In the genomic region with DNA sequence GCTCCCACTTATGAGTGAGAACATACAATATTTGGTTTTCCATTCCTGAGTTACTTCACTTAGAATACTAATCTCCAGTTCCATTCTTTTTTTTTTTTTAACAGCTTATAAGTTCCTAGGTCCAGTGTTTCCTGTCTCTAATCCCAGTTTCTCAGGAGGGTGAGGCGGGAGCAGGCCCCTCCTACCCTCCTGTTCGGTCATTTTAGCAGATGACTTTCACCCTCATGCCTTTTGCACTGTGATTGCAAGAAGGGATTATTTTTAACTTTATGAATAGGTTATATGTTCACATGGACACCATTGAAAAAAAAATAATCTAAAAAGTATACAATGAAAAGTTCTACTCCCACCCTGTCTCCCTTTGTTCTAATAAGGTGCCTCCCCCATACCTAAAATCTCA, we compare ENCODE assay signal across 27 cellular contexts. TPM values are rescaled to one million over a fixed set of nuclear protein-coding genes. Genes with fewer than 3 reads are reported as not detected.
DNase-seq lines count a peak whose midpoint lies in the region; ATAC-seq and TF ChIP-seq lines count a peak whose summit lies in the region.
"Had no signal": no experiment of that assay in that cellular context is flagged by ENCODE, and none has a peak within 500 bp of the region (broad histone marks: within the 10 kb centered on the region; RNA-seq: fewer than 3 reads in every experiment).

No MANE protein-coding gene starts in this region.

- DNase-seq in MCF 10A (ENCODE audit: unreplicated experiment) (no peak), breast epithelium (ENCODE audit: low spot score in 2 of 2) (no peak), chondrocyte (ENCODE audit: low spot score) (no peak), HK-2 (ENCODE audit: unreplicated experiment) (no peak), vagina (ENCODE audit: extremely low spot score in 2 of 2) (no peak), mesendoderm (no peak)
- DNase-seq: 8988T; ACHN; BE2C; CD8-positive, alpha-beta memory T cell; HCEC 1CT; NCI-H1048; NCI-H1417; NCI-H1694; NCI-H2081; NCI-H2227 treated with DMSO at 0.1 percent for 48 hours; NCI-H526 treated with DMSO at 0.1 percent for 48 hours; PC-9; Right ventricle myocardium superior had no signal

- no peak overlapping the region for H3K4me3 ChIP-seq in breast epithelium
- no peak overlapping the region for H3K4me3 ChIP-seq in vagina
- no peak overlapping the region for H3K4me3 ChIP-seq in mesendoderm (ENCODE audit: low read length)
- H3K4me3 ChIP-seq: PC-9, SJSA1 had no signal

- ATAC-seq in HG02588 (IDR thresholded peaks at IDR 0.05; ENCODE audit: unreplicated experiment) = no peak

- WGBS in mesendoderm (ENCODE audit: extremely low coverage, insufficient coverage, low lambda C conversion rate) = no CpG with 5 or more reads among the region's 2 CpGs

- H3K4me1 ChIP-seq in breast epithelium (peaks cover 2 to 7% of the 10 kb centered on the region in 2 donors), vagina (peaks cover 10% of the 10 kb centered on the region), mesendoderm (ENCODE audit: control insufficient read depth, low read depth, low read length) (no peaks in the 10 kb centered on the region)
- H3K4me1 ChIP-seq: BE2C had no signal

- no peak for TF ChIP-seq POLR2A in breast epithelium (IDR thresholded peaks at IDR 0.05)
- no peak for TF ChIP-seq POLR2A in vagina (IDR thresholded peaks at IDR 0.05)

- TF ChIP-seq CTCF in MCF 10A (IDR thresholded peaks at IDR 0.05; ENCODE audit: unreplicated experiment) (no peak), breast epithelium (IDR thresholded peaks at IDR 0.05) (no peak), chondrocyte (IDR thresholded peaks at IDR 0.05) (no peak), vagina (IDR thresholded peaks at IDR 0.05) (no peak)

- POLR2A ChIA-PET in MCF 10A (lab: Yijun Ruan, JAX) = interaction anchor here (0.6 kb wide), 1 partner anchor 9 kb away, joined by 4 read pairs; no protein-coding TSS in a partner anchor

- H2BK5ac ChIP-seq in mesendoderm (ENCODE audit: low read length) = no peak overlapping the region

- H3K27me3 ChIP-seq in breast epithelium (no peaks in the 10 kb centered on the region), layer of hippocampus (ENCODE audit: control insufficient read depth, insufficient read depth, low read length) (no peaks in the 10 kb centered on the region), vagina (no peaks in the 10 kb centered on the region), mesendoderm (ENCODE audit: insufficient read depth, low read length, poor library complexity) (no peaks in the 10 kb centered on the region)
- H3K27me3 ChIP-seq: BE2C, SJSA1 had no signal

- H3K9ac ChIP-seq in mesendoderm (ENCODE audit: low read length) = no peak overlapping the region
- H3K9ac ChIP-seq: KMS-11 had no signal

- H3K36me3 ChIP-seq in breast epithelium (no peaks in the 10 kb centered on the region), vagina (no peaks in the 10 kb centered on the region), mesendoderm (ENCODE audit: control insufficient read depth, insufficient read depth, low read length) (no peaks in the 10 kb centered on the region)
- H3K36me3 ChIP-seq: BE2C, SJSA1 had no signal

- H3K4ac ChIP-seq in mesendoderm (ENCODE audit: low read depth, low read length) = no peak overlapping the region

- no peak overlapping the region for H2BK120ac ChIP-seq in mesendoderm (ENCODE audit: low read depth, low read length)

- no peak overlapping the region for H2AK5ac ChIP-seq in mesendoderm (ENCODE audit: low read length)

- no TSS peak for BruUV-seq in MCF 10A (replicated peaks; lab: Mats Ljungman, UMichigan)

- CTCF ChIA-PET in MCF 10A (lab: Yijun Ruan, JAX) = no interaction called here

- H3K4me2 ChIP-seq in mesendoderm (ENCODE audit: low read length) = no peak overlapping the region
- H3K4me2 ChIP-seq: KMS-11, PC-9 had no signal

- H3K36me3 Mint-ChIP-seq in MCF 10A (ENCODE audit: insufficient read depth, unreplicated experiment) = no peaks in the 10 kb centered on the region
- H3K36me3 Mint-ChIP-seq in chondrocyte (ENCODE audit: low read depth) = no peaks in the 10 kb centered on the region
- H3K36me3 Mint-ChIP-seq: CD14-positive monocyte; CD8-positive, alpha-beta memory T cell; IgD-negative memory B cell had no signal

- no peaks in the 10 kb centered on the region for H3K27me3 Mint-ChIP-seq in MCF 10A (ENCODE audit: insufficient read depth, unreplicated experiment)
- H3K27me3 Mint-ChIP-seq in chondrocyte (ENCODE audit: low read depth) = peaks cover 2% of the 10 kb centered on the region
- H3K27me3 Mint-ChIP-seq: IgD-negative memory B cell had no signal

- H2BK15ac ChIP-seq in mesendoderm (replicated peaks; ENCODE audit: low read depth) = no peak overlapping the region

- H3K9me3 ChIP-seq in breast epithelium (no peaks in the 10 kb centered on the region), vagina (no peaks in the 10 kb centered on the region)
- H3K9me3 ChIP-seq: BE2C, SJSA1 had no signal

- H3K27ac ChIP-seq in breast epithelium (peak overlapping the region in 1 of 2 donors; percentile 4), layer of hippocampus (ENCODE audit: low read depth, low read length) (peak overlapping the region; percentile 53), vagina (no peak overlapping the region), mesendoderm (ENCODE audit: low read depth, low read length) (no peak overlapping the region)
- H3K27ac ChIP-seq: KMS-11, PC-9, SJSA1 had no signal

- H3K18ac ChIP-seq in mesendoderm (ENCODE audit: low read length) = no peak overlapping the region

- H3K23ac ChIP-seq in mesendoderm (ENCODE audit: low read length) = no peak overlapping the region

- peaks cover 2% of the 10 kb centered on the region for H3K79me2 ChIP-seq in mesendoderm (ENCODE audit: control insufficient read depth, insufficient read depth, low read length)

- H4K5ac ChIP-seq in mesendoderm (ENCODE audit: low read length) = no peak overlapping the region

- H3K4me3 Mint-ChIP-seq in MCF 10A (ENCODE audit: unreplicated experiment) (no peak overlapping the region), chondrocyte (ENCODE audit: unreplicated experiment) (no peak overlapping the region)
- H3K4me3 Mint-ChIP-seq: CD14-positive monocyte; CD8-positive, alpha-beta memory T cell; IgD-negative memory B cell had no signal

- H3K4me1 Mint-ChIP-seq in MCF 10A (ENCODE audit: insufficient read depth, unreplicated experiment) (peaks cover 6% of the 10 kb centered on the region), chondrocyte (ENCODE audit: low read depth) (peaks cover 21% of the 10 kb centered on the region)

- no peak overlapping the region for H4K8ac ChIP-seq in mesendoderm (ENCODE audit: low read depth, low read length)

- H3K27ac Mint-ChIP-seq in MCF 10A (ENCODE audit: low read depth, unreplicated experiment) (peak overlapping the region; percentile 32), chondrocyte (ENCODE audit: unreplicated experiment) (peak overlapping the region; percentile 69)
- H3K27ac Mint-ChIP-seq: CD8-positive, alpha-beta memory T cell; IgD-negative memory B cell had no signal

- H3K9me3 Mint-ChIP-seq in MCF 10A (ENCODE audit: unreplicated experiment) (no peaks in the 10 kb centered on the region), chondrocyte (ENCODE audit: low read depth) (peaks cover 6% of the 10 kb centered on the region)
- H3K9me3 Mint-ChIP-seq: IgD-negative memory B cell had no signal

- peaks cover 3% of the 10 kb centered on the region for H3K79me1 ChIP-seq in mesendoderm (ENCODE audit: low read length)

- H3K56ac ChIP-seq in mesendoderm (ENCODE audit: low read length) = no peak overlapping the region

- intact Hi-C loops in MCF 10A (cut with micrococcal nuclease) = no loop called here
- intact Hi-C loops in breast epithelium (cut with DNase I; ENCODE audit: low total_unique reads) = no loop called here
- intact Hi-C loops in vagina (cut with DNase I) = no loop called here

RNA-seq across cellular contexts. Expression of gene CDH1, which starts 47.6 kb away (rescaled TPM):
- total RNA-seq in MCF 10A (2022) = 37.6 and 37.7 TPM in 2 replicates
- 100 to 1,000 TPM in 1 of 3 donors, 10 to 100 TPM in 1, under 1 TPM in 1; 0.16 to 127 (median 86.5) TPM for total RNA-seq in breast epithelium
- 0.35 to 0.38 TPM in 2 of 3 replicates, not detected in the other for total RNA-seq in chondrocyte
- 116 TPM for total RNA-seq in vagina
- polyA plus RNA-seq in mesendoderm (2013, experiment 1 of 2) = 107 TPM
- polyA plus RNA-seq in mesendoderm (2013, experiment 2 of 2) = 108 TPM
- total RNA-seq: NCI-H460, Right ventricle myocardium superior, RPMI7951 had no signal
- polyA plus RNA-seq: IgD-negative memory B cell had no signal

RNA-seq across cellular contexts. Expression of gene TANGO6, which starts 58.6 kb away (rescaled TPM):
- 14.6 and 21.8 TPM in 2 replicates for total RNA-seq in MCF 10A (2022)
- 10 to 100 TPM; 13.4 to 26.1 (median 24.6) TPM for total RNA-seq in breast epithelium
- 11.1 to 17.4 TPM (median 13.1 TPM) in 3 replicates for total RNA-seq in chondrocyte
- 21.9 TPM for total RNA-seq in vagina
- polyA plus RNA-seq in mesendoderm (2013, experiment 1 of 2) = 7.1 TPM
- 7.3 TPM for polyA plus RNA-seq in mesendoderm (2013, experiment 2 of 2)
